In the genomic region with DNA sequence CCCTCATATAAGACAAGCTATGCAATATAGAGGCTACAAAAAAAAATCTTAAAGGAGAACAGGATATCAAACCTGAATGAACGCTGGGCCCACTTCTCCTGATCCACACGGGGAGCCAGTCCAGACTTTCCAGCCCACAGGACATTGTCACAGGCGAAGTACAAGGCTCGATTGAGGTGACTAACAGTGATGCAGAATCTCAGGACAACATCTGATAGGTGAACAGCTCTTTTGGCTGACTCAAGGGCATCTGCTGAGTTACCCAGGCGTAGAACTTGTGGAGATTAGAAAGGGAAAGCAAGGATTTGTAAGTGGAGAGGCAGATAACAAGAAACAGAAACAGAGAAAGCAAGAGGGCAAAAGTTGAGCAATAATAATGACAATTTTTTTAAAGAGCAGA, we compare ENCODE assay signal across 10 cellular contexts. TPM values are rescaled to one million over a fixed set of nuclear protein-coding genes. Genes with fewer than 3 reads are reported as not detected.
DNase-seq lines count a peak whose midpoint lies in the region; ATAC-seq and TF ChIP-seq lines count a peak whose summit lies in the region.
"Had no signal": no experiment of that assay in that cellular context is flagged by ENCODE, and none has a peak within 500 bp of the region (broad histone marks: within the 10 kb centered on the region; RNA-seq: fewer than 3 reads in every experiment).

No MANE protein-coding gene starts in this region.

- H4K5ac ChIP-seq in H9 (ENCODE audit: insufficient read length, low read depth, low read length), result no peak overlapping the region

- H3K79me1 ChIP-seq in H9 (ENCODE audit: insufficient read depth, low read depth, low read length, poor library complexity, severe bottlenecking), result no peaks in the 10 kb centered on the region
- peaks cover 12% of the 10 kb centered on the region for H3K79me1 ChIP-seq in mesenchymal stem cell (replicated peaks; ENCODE audit: low read length, poor library complexity, severe bottlenecking)

- H2AFZ ChIP-seq in H9 (ENCODE audit: low read length), result no peak overlapping the region
- no peak overlapping the region for H2AFZ ChIP-seq in mesenchymal stem cell (ENCODE audit: low read depth, low read length)

- no peak overlapping the region for H3K27ac ChIP-seq in CD4-positive, CD25-positive, alpha-beta regulatory T cell (ENCODE audit: insufficient read depth, low read length, poor library complexity, severe bottlenecking)
- H3K27ac ChIP-seq in H9 (ENCODE audit: insufficient read length, low read depth, low read length), result no peak overlapping the region
- H3K27ac ChIP-seq in mesenchymal stem cell (ENCODE audit: low read length, poor library complexity, severe bottlenecking), result no peak overlapping the region
- H3K27ac ChIP-seq in thyroid gland, result no peak overlapping the region

- H2BK120ac ChIP-seq in H9 (ENCODE audit: low read depth, low read length, poor library complexity, severe bottlenecking), result no peak overlapping the region
- no peak overlapping the region for H2BK120ac ChIP-seq in mesenchymal stem cell (ENCODE audit: low read depth, low read length)

- H3K27ac Mint-ChIP-seq in CD4-positive, CD25-positive, alpha-beta regulatory T cell, result peak overlapping the region in 2 of 3 donors; percentile 90 to 94
- H3K27ac Mint-ChIP-seq in H9, result no peak overlapping the region
- H3K27ac Mint-ChIP-seq in activated naive CD8-positive, alpha-beta T cell treated with anti-CD3 and anti-CD28 coated beads for 36 hours, result peak overlapping the region; percentile 74

- H2BK5ac ChIP-seq in H9 (ENCODE audit: insufficient read length, low read length) (no peak overlapping the region), mesenchymal stem cell (ENCODE audit: low read depth, low read length, poor library complexity, severe bottlenecking) (no peak overlapping the region)

- H2AK5ac ChIP-seq in H9 (ENCODE audit: insufficient read length, low read length) (no peak overlapping the region), mesenchymal stem cell (ENCODE audit: low read length, severe bottlenecking) (no peak overlapping the region)

- TF ChIP-seq CTCF in H9 (conservative IDR thresholded peaks at IDR 0.05) (no peak), thyroid gland (IDR thresholded peaks at IDR 0.05) (no peak)

- no peaks in the 10 kb centered on the region for H3K27me3 ChIP-seq in CD4-positive, CD25-positive, alpha-beta regulatory T cell (ENCODE audit: control insufficient read depth, insufficient read depth, low read length)
- no peaks in the 10 kb centered on the region for H3K27me3 ChIP-seq in H9 (ENCODE audit: insufficient read depth, low read length)
- no peaks in the 10 kb centered on the region for H3K27me3 ChIP-seq in mesenchymal stem cell (ENCODE audit: control insufficient read depth in 1 of 2, insufficient read depth in 1 of 2, low read length in 2 of 2)
- H3K27me3 ChIP-seq in thyroid gland, result no peaks in the 10 kb centered on the region

- ATAC-seq in CD4-positive, CD25-positive, alpha-beta regulatory T cell (ENCODE audit: low read depth in 2 of 2), result no peak
- ATAC-seq in HG03432 (IDR thresholded peaks at IDR 0.05; ENCODE audit: unreplicated experiment), result no peak

- H3K9me3 Mint-ChIP-seq in CD4-positive, CD25-positive, alpha-beta regulatory T cell, result peaks cover 0 to 2% (median 0%) of the 10 kb centered on the region in 7 donors
- H3K9me3 Mint-ChIP-seq in H9, result no peaks in the 10 kb centered on the region
- no peaks in the 10 kb centered on the region for H3K9me3 Mint-ChIP-seq in activated naive CD8-positive, alpha-beta T cell treated with anti-CD3 and anti-CD28 coated beads for 36 hours

- intact Hi-C loops in thyroid gland (cut with DNase I), result loop anchor here (5.0 kb wide), 1 partner anchor 41 kb away; the partner anchor contains the start of gene LIX1L

- no peak overlapping the region for H3K4me2 ChIP-seq in H9 (ENCODE audit: insufficient read depth, insufficient read length, low read length)
- H3K4me2 ChIP-seq in mesenchymal stem cell (ENCODE audit: low read length, poor library complexity, severe bottlenecking), result no peak overlapping the region

- H3K56ac ChIP-seq in H9 (ENCODE audit: insufficient read length, low read depth, low read length), result no peak overlapping the region

- H3K4me1 Mint-ChIP-seq in CD4-positive, CD25-positive, alpha-beta regulatory T cell, result peaks cover 16 to 61% (median 41%) of the 10 kb centered on the region in 4 donors
- peaks cover 16 to 17% of the 10 kb centered on the region in 2 experiments for H3K4me1 Mint-ChIP-seq in H9
- H3K4me1 Mint-ChIP-seq in activated naive CD8-positive, alpha-beta T cell treated with anti-CD3 and anti-CD28 coated beads for 36 hours, result peaks cover 40% of the 10 kb centered on the region

- no peak for DNase-seq in CD4-positive, CD25-positive, alpha-beta regulatory T cell
- DNase-seq in H9, result no peak
- no peak for DNase-seq in activated naive CD8-positive, alpha-beta T cell treated with anti-CD3 and anti-CD28 coated beads for 36 hours
- no peak for DNase-seq in mesenchymal stem cell
- DNase-seq in thyroid gland, result no peak
- DNase-seq in NCI-H1105 treated with DMSO at 0.1 percent for 48 hours (lab: John Stamatoyannopoulos, UW), result no peak
- no peak for DNase-seq in hepatic stellate cell (ENCODE audit: low spot score)
- DNase-seq: NCI-H1694, trophoblast cell had no signal

- peaks cover 4% of the 10 kb centered on the region for H3K27me3 Mint-ChIP-seq in CD4-positive, CD25-positive, alpha-beta regulatory T cell
- no peaks in the 10 kb centered on the region for H3K27me3 Mint-ChIP-seq in H9 (ENCODE audit: low read depth)
- H3K27me3 Mint-ChIP-seq in activated naive CD8-positive, alpha-beta T cell treated with anti-CD3 and anti-CD28 coated beads for 36 hours, result no peaks in the 10 kb centered on the region

- no peak for TF ChIP-seq POLR2A in thyroid gland (IDR thresholded peaks at IDR 0.05)

- H2BK15ac ChIP-seq in H9 (ENCODE audit: low read depth, low read length), result no peak overlapping the region
- no peak overlapping the region for H2BK15ac ChIP-seq in mesenchymal stem cell (ENCODE audit: low read depth, poor library complexity, severe bottlenecking)

- peaks cover 10% of the 10 kb centered on the region for H3K23me2 ChIP-seq in H9 (ENCODE audit: insufficient read length, low read depth, low read length, poor library complexity, severe bottlenecking)

- peak overlapping the region; percentile 64 to 98 (median 96) for H3K4me3 Mint-ChIP-seq in CD4-positive, CD25-positive, alpha-beta regulatory T cell
- H3K4me3 Mint-ChIP-seq in H9, result peak overlapping the region; percentile 25 to 63; a peak in 3 of 5 replicates
- peak overlapping the region; percentile 77 for H3K4me3 Mint-ChIP-seq in activated naive CD8-positive, alpha-beta T cell treated with anti-CD3 and anti-CD28 coated beads for 36 hours

- H4K8ac ChIP-seq in H9 (replicated peaks; ENCODE audit: insufficient read length, low read depth, low read length) (no peak overlapping the region), mesenchymal stem cell (ENCODE audit: low read length) (no peak overlapping the region)

- H4K91ac ChIP-seq in H9 (ENCODE audit: insufficient read length, low read depth, low read length), result no peak overlapping the region
- no peak overlapping the region for H4K91ac ChIP-seq in mesenchymal stem cell (ENCODE audit: low read length)

- H3K9me3 ChIP-seq in CD4-positive, CD25-positive, alpha-beta regulatory T cell (ENCODE audit: control insufficient read depth in 2 of 2, low read length in 2 of 2), result no peaks in the 10 kb centered on the region
- no peaks in the 10 kb centered on the region for H3K9me3 ChIP-seq in H9 (ENCODE audit: control insufficient read depth, low read depth, low read length)
- H3K9me3 ChIP-seq in mesenchymal stem cell (ENCODE audit: control insufficient read depth, low read length), result no peaks in the 10 kb centered on the region
- H3K9me3 ChIP-seq in thyroid gland, result no peaks in the 10 kb centered on the region

- H3K18ac ChIP-seq in H9 (ENCODE audit: insufficient read length, low read depth, low read length) (no peak overlapping the region), mesenchymal stem cell (ENCODE audit: low read depth in 1 of 2, low read length in 2 of 2) (no peak overlapping the region)

- no peak overlapping the region for H2BK12ac ChIP-seq in H9 (ENCODE audit: insufficient read length, low read depth, low read length)
- H2BK12ac ChIP-seq in mesenchymal stem cell (ENCODE audit: low read length in 2 of 2), result no peak overlapping the region

- H3K9ac ChIP-seq in H9 (ENCODE audit: extremely low read depth, insufficient read length, low read length), result no peak overlapping the region
- H3K9ac ChIP-seq in mesenchymal stem cell (ENCODE audit: low read length), result peak overlapping the region; percentile 54

- no peak overlapping the region for H3K4me3 ChIP-seq in CD4-positive, CD25-positive, alpha-beta regulatory T cell (ENCODE audit: low read depth, low read length)
- H3K4me3 ChIP-seq in mesenchymal stem cell (ENCODE audit: insufficient read depth in 1 of 2, low read depth in 1 of 2, low read length in 2 of 2), result peak overlapping the region in 1 of 2 experiments; percentile 43
- H3K4me3 ChIP-seq in thyroid gland (replicated peaks in 1 of 3), result no peak overlapping the region

- no peak overlapping the region for H3K14ac ChIP-seq in H9 (ENCODE audit: insufficient read depth, low read length)
- no peak overlapping the region for H3K14ac ChIP-seq in mesenchymal stem cell (ENCODE audit: low read length in 2 of 2)

- H3K4me1 ChIP-seq in CD4-positive, CD25-positive, alpha-beta regulatory T cell (ENCODE audit: control insufficient read depth, insufficient read depth, low read length, poor library complexity, severe bottlenecking), result peaks cover 24% of the 10 kb centered on the region
- H3K4me1 ChIP-seq in H9 (ENCODE audit: insufficient read depth, low read length), result no peaks in the 10 kb centered on the region
- H3K4me1 ChIP-seq in mesenchymal stem cell (ENCODE audit: control insufficient read depth, insufficient read depth, low read depth, low read length), result peaks cover 19% of the 10 kb centered on the region
- peaks cover 17 to 19% of the 10 kb centered on the region in 2 donors for H3K4me1 ChIP-seq in thyroid gland

- no peaks in the 10 kb centered on the region for H4K20me1 ChIP-seq in H9 (ENCODE audit: control insufficient read depth, insufficient read depth, insufficient read length)

- H3K23ac ChIP-seq in H9 (ENCODE audit: insufficient read length, low read depth, low read length) (no peak overlapping the region), mesenchymal stem cell (ENCODE audit: low read length in 2 of 2) (no peak overlapping the region)

- peaks cover 34% of the 10 kb centered on the region for H3K36me3 Mint-ChIP-seq in CD4-positive, CD25-positive, alpha-beta regulatory T cell
- peaks cover 0 to 8% (median 5%) of the 10 kb centered on the region in 3 experiments; a peak in 5 of 7 replicates for H3K36me3 Mint-ChIP-seq in H9 (ENCODE audit: insufficient read depth in 1 of 3, low read depth in 3 of 3)
- peaks cover 35% of the 10 kb centered on the region for H3K36me3 Mint-ChIP-seq in activated naive CD8-positive, alpha-beta T cell treated with anti-CD3 and anti-CD28 coated beads for 36 hours

- no CpG with 5 or more reads among the region's 5 CpGs for WGBS in H9 (ENCODE audit: extremely low coverage, insufficient read length, low lambda C conversion rate)
- 88% methylated on average over 5 of the region's 5 CpGs for WGBS in mesenchymal stem cell
- 80 to 83% methylated on average over 5 of the region's 5 CpGs for WGBS in thyroid gland, 2 donors

- H3K4ac ChIP-seq in H9 (ENCODE audit: low read depth, low read length) (no peak overlapping the region), mesenchymal stem cell (ENCODE audit: low read depth in 1 of 2, low read length in 2 of 2) (no peak overlapping the region)

- H3K79me2 ChIP-seq in H9 (ENCODE audit: insufficient read depth, low read length), result no peaks in the 10 kb centered on the region

- H3K36me3 ChIP-seq in CD4-positive, CD25-positive, alpha-beta regulatory T cell (ENCODE audit: control insufficient read depth, insufficient read depth, low read length), result peaks cover 34% of the 10 kb centered on the region
- H3K36me3 ChIP-seq in mesenchymal stem cell (ENCODE audit: control insufficient read depth in 1 of 2, insufficient read depth in 2 of 2, low read depth in 1 of 2, low read length in 2 of 2) (peaks cover 8 to 47% of the 10 kb centered on the region in 2 experiments), thyroid gland (peaks cover 5 to 17% of the 10 kb centered on the region in 2 donors)

- no peak overlapping the region for H3T11ph ChIP-seq in H9 (ENCODE audit: low read length)

- H2BK20ac ChIP-seq in H9 (ENCODE audit: low read depth, low read length, poor library complexity, severe bottlenecking), result no peak overlapping the region

RNA-seq across cellular contexts. Expression of gene PEX11B, which starts 1.8 kb away (rescaled TPM):
- 14.2 TPM for total RNA-seq in CD4-positive, CD25-positive, alpha-beta regulatory T cell
- 10 to 100 TPM; 50.4 to 71.8 (median 64.5) TPM for polyA plus RNA-seq in CD4-positive, CD25-positive, alpha-beta regulatory T cell
- total RNA-seq in H9 (2021) (11.2 and 13.7 TPM in 2 replicates), thyroid gland (10 to 100 TPM; 30.6 to 42.1 (median 37.3) TPM)
- 10 to 100 TPM; 33.6 to 33.8 TPM for total RNA-seq in activated naive CD8-positive, alpha-beta T cell treated with anti-CD3 and anti-CD28 coated beads for 36 hours
- 30.6 TPM for polyA plus RNA-seq in mesenchymal stem cell (2013, experiment 1 of 2)
- polyA plus RNA-seq in mesenchymal stem cell (2013, experiment 2 of 2), result 30.5 TPM

RNA-seq across cellular contexts. Expression of gene ITGA10, which starts 6.9 kb away (rescaled TPM):
- total RNA-seq in CD4-positive, CD25-positive, alpha-beta regulatory T cell, result 1.1 TPM
- polyA plus RNA-seq in CD4-positive, CD25-positive, alpha-beta regulatory T cell, result under 1 TPM in 2 of 4 donors, not detected in 2; 0.21 to 0.23 TPM
- 0.04 and 0.09 TPM in 2 replicates for total RNA-seq in H9 (2021)
- 1 to 10 TPM in 1 of 2 experiments, under 1 TPM in 1; 0.97 to 1.2 TPM for total RNA-seq in activated naive CD8-positive, alpha-beta T cell treated with anti-CD3 and anti-CD28 coated beads for 36 hours
- polyA plus RNA-seq in mesenchymal stem cell (2013, experiment 1 of 2), result 2.1 TPM
- polyA plus RNA-seq in mesenchymal stem cell (2013, experiment 2 of 2), result 1.7 TPM
- 1 to 10 TPM; 3.0 to 7.3 (median 5.0) TPM for total RNA-seq in thyroid gland

RNA-seq across cellular contexts. Expression of gene RBM8A, which starts 10.5 kb away (rescaled TPM):
- 143 TPM for total RNA-seq in CD4-positive, CD25-positive, alpha-beta regulatory T cell
- 100 to 1,000 TPM; 143 to 176 (median 154) TPM for polyA plus RNA-seq in CD4-positive, CD25-positive, alpha-beta regulatory T cell
- total RNA-seq in H9 (2021) (298 and 306 TPM in 2 replicates), thyroid gland (100 to 1,000 TPM; 108 to 143 (median 124) TPM)
- total RNA-seq in activated naive CD8-positive, alpha-beta T cell treated with anti-CD3 and anti-CD28 coated beads for 36 hours, result 100 to 1,000 TPM; 345 to 349 TPM
- 135 TPM for polyA plus RNA-seq in mesenchymal stem cell (2013, experiment 1 of 2)
- 142 TPM for polyA plus RNA-seq in mesenchymal stem cell (2013, experiment 2 of 2)

RNA-seq across cellular contexts. Expression of gene ANKRD35, which starts 31.1 kb away (rescaled TPM):
- total RNA-seq in CD4-positive, CD25-positive, alpha-beta regulatory T cell, result 0.17 TPM
- polyA plus RNA-seq in CD4-positive, CD25-positive, alpha-beta regulatory T cell, result under 1 TPM; 0.24 to 0.45 (median 0.29) TPM
- 0.18 and 0.28 TPM in 2 replicates for total RNA-seq in H9 (2021)
- under 1 TPM; 0.58 to 0.64 TPM for total RNA-seq in activated naive CD8-positive, alpha-beta T cell treated with anti-CD3 and anti-CD28 coated beads for 36 hours
- polyA plus RNA-seq in mesenchymal stem cell (2013, experiment 1 of 2), result 0.66 TPM
- polyA plus RNA-seq in mesenchymal stem cell (2013, experiment 2 of 2), result 0.67 TPM
- 1 to 10 TPM in 3 of 4 donors, under 1 TPM in 1; 0.58 to 3.8 (median 1.7) TPM for total RNA-seq in thyroid gland

RNA-seq across cellular contexts. Expression of gene LIX1L, which starts 41.1 kb away (rescaled TPM):
- 36.2 TPM for total RNA-seq in CD4-positive, CD25-positive, alpha-beta regulatory T cell
- 10 to 100 TPM; 21.7 to 26.9 (median 25.9) TPM for polyA plus RNA-seq in CD4-positive, CD25-positive, alpha-beta regulatory T cell
- total RNA-seq in H9 (2021), result 5.9 TPM in 2 replicates
- total RNA-seq in activated naive CD8-positive, alpha-beta T cell treated with anti-CD3 and anti-CD28 coated beads for 36 hours, result 10 to 100 TPM; 37.6 to 38.3 TPM
- 30.0 TPM for polyA plus RNA-seq in mesenchymal stem cell (2013, experiment 1 of 2)
- 29.8 TPM for polyA plus RNA-seq in mesenchymal stem cell (2013, experiment 2 of 2)
- total RNA-seq in thyroid gland, result 10 to 100 TPM; 18.7 to 26.9 (median 20.3) TPM

Comparison
In these comparisons a context has a peak if more than half of its experiments do, and no peak if none do; other contexts are left out.
1. H3K27ac Mint-ChIP-seq: peak in CD4-positive, CD25-positive, alpha-beta regulatory T cell (2 of 3) and activated naive CD8-positive, alpha-beta T cell treated with anti-CD3 and anti-CD28 coated beads for 36 hours (single experiment); none in H9 (0 of 3).
2. H3K4me3 Mint-ChIP-seq: peak in every context shown above with its lines; median percentile 96 in CD4-positive, CD25-positive, alpha-beta regulatory T cell; 77 in activated naive CD8-positive, alpha-beta T cell treated with anti-CD3 and anti-CD28 coated beads for 36 hours; 44 in H9.